In the genomic region with DNA sequence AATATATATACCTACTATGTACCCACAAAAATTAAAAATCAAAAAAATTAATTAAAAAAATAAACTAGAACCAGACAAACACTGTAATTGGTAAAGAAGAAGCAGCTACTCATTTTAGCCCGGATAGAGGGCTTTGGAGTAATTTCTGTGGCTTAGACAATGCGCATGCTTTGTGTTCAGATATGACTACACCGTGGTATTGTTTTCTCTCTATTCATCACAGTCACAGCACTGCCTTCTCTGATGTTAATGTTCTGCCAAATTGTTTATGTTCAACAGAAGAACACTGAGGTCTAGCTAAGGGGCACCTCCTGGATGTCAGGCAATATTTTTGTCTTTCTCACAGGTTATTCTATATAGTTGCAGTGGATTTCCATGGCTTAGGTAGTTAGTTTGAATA, we compare ENCODE assay signal across 18 cellular contexts.
DNase-seq lines count a peak whose midpoint lies in the region; ATAC-seq and TF ChIP-seq lines count a peak whose summit lies in the region.
"Had no signal": no experiment of that assay in that cellular context is flagged by ENCODE, and none has a peak within 500 bp of the region (broad histone marks: within the 10 kb centered on the region; RNA-seq: fewer than 3 reads in every experiment).

No MANE protein-coding gene starts in this region.

- DNase-seq in NCI-H524 treated with DMSO at 0.1 percent for 48 hours (lab: John Stamatoyannopoulos, UW) (no peak), hippocampal formation (lab: John Stamatoyannopoulos, UW) (no peak), NCI-H774 (lab: John Stamatoyannopoulos, UW) (no peak)
- DNase-seq: activated T-cell treated with anti-CD3 and anti-CD28 coated beads, Interleukin-2, amount 50 U/mL, for 48 hours; cortex of kidney; heart left ventricle; NCI-H1694 treated with DMSO at 0.1 percent for 48 hours; NCI-H82; retina; RPMI8226; stimulated activated CD4-positive, alpha-beta T cell treated with anti-CD3 and anti-CD28 coated beads, Interleukin-1b, Interleukin-23, amount 100 ng/mL, for 48 hours; T-helper 17 cell; uterus had no signal

- peak; percentile 68 for ATAC-seq in GM18502 (IDR thresholded peaks at IDR 0.05; ENCODE audit: poor library complexity, unreplicated experiment)
- peak; percentile 82 for ATAC-seq in GM19438 (IDR thresholded peaks at IDR 0.05; ENCODE audit: low read depth, unreplicated experiment)
- peak; percentile 84 for ATAC-seq in HG02678 (IDR thresholded peaks at IDR 0.05; ENCODE audit: unreplicated experiment)
- peak; percentile 90 for ATAC-seq in HG03175 (IDR thresholded peaks at IDR 0.05; ENCODE audit: unreplicated experiment)
- no peak for ATAC-seq in SK-N-SH treated with all-trans-retinoic acid at 6 μM for 48 hours
- ATAC-seq: heart left ventricle, T-helper 17 cell had no signal

TF ChIP-seq in SK-N-SH treated with all-trans-retinoic acid at 6 μM for 48 hours, 23 proteins besides CTCF, POLR2A, EP300 and RAD21:
- no peak for TF ChIP-seq ZC3H10 (CRISPR knock-in tag; IDR thresholded peaks at IDR 0.05)
- no peak for TF ChIP-seq ESRRG (CRISPR knock-in tag; IDR thresholded peaks at IDR 0.05)
- no peak for TF ChIP-seq ZFP30 (CRISPR knock-in tag; IDR thresholded peaks at IDR 0.05)
- TF ChIP-seq ZNF8 (CRISPR knock-in tag; IDR thresholded peaks at IDR 0.05) = no peak
- TF ChIP-seq, protein P1, sequence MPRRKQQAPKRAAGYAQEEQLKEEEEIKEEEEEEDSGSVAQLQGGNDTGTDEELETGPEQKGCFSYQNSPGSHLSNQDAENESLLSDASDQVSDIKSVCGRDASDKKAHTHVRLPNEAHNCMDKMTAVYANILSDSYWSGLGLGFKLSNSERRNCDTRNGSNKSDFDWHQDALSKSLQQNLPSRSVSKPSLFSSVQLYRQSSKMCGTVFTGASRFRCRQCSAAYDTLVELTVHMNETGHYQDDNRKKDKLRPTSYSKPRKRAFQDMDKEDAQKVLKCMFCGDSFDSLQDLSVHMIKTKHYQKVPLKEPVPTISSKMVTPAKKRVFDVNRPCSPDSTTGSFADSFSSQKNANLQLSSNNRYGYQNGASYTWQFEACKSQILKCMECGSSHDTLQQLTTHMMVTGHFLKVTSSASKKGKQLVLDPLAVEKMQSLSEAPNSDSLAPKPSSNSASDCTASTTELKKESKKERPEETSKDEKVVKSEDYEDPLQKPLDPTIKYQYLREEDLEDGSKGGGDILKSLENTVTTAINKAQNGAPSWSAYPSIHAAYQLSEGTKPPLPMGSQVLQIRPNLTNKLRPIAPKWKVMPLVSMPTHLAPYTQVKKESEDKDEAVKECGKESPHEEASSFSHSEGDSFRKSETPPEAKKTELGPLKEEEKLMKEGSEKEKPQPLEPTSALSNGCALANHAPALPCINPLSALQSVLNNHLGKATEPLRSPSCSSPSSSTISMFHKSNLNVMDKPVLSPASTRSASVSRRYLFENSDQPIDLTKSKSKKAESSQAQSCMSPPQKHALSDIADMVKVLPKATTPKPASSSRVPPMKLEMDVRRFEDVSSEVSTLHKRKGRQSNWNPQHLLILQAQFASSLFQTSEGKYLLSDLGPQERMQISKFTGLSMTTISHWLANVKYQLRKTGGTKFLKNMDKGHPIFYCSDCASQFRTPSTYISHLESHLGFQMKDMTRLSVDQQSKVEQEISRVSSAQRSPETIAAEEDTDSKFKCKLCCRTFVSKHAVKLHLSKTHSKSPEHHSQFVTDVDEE (CRISPR knock-in tag; IDR thresholded peaks at IDR 0.05) = no peak
- TF ChIP-seq RARB (CRISPR knock-in tag; IDR thresholded peaks at IDR 0.05) = no peak
- no peak for TF ChIP-seq ARNTL (CRISPR knock-in tag; IDR thresholded peaks at IDR 0.05; ENCODE audit: borderline replicate concordance, low read depth)
- TF ChIP-seq, protein P2, sequence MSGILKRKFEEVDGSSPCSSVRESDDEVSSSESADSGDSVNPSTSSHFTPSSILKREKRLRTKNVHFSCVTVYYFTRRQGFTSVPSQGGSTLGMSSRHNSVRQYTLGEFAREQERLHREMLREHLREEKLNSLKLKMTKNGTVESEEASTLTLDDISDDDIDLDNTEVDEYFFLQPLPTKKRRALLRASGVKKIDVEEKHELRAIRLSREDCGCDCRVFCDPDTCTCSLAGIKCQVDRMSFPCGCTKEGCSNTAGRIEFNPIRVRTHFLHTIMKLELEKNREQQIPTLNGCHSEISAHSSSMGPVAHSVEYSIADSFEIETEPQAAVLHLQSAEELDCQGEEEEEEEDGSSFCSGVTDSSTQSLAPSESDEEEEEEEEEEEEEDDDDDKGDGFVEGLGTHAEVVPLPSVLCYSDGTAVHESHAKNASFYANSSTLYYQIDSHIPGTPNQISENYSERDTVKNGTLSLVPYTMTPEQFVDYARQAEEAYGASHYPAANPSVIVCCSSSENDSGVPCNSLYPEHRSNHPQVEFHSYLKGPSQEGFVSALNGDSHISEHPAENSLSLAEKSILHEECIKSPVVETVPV (CRISPR knock-in tag; IDR thresholded peaks at IDR 0.05) = no peak
- TF ChIP-seq, protein P3, sequence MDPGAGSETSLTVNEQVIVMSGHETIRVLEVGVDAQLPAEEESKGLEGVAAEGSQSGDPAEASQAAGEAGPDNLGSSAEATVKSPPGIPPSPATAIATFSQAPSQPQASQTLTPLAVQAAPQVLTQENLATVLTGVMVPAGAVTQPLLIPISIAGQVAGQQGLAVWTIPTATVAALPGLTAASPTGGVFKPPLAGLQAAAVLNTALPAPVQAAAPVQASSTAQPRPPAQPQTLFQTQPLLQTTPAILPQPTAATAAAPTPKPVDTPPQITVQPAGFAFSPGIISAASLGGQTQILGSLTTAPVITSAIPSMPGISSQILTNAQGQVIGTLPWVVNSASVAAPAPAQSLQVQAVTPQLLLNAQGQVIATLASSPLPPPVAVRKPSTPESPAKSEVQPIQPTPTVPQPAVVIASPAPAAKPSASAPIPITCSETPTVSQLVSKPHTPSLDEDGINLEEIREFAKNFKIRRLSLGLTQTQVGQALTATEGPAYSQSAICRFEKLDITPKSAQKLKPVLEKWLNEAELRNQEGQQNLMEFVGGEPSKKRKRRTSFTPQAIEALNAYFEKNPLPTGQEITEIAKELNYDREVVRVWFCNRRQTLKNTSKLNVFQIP (CRISPR knock-in tag; IDR thresholded peaks at IDR 0.05; ENCODE audit: borderline replicate concordance, low read depth) = no peak
- no peak for TF ChIP-seq PPARA (CRISPR knock-in tag; IDR thresholded peaks at IDR 0.05; ENCODE audit: borderline replicate concordance)
- TF ChIP-seq ZNF70 (CRISPR knock-in tag; IDR thresholded peaks at IDR 0.05) = no peak
- TF ChIP-seq ZFP3 (CRISPR knock-in tag; IDR thresholded peaks at IDR 0.05) = no peak
- no peak for TF ChIP-seq ISL1 (CRISPR knock-in tag; IDR thresholded peaks at IDR 0.05)
- no peak for TF ChIP-seq GLIS3 (CRISPR knock-in tag; IDR thresholded peaks at IDR 0.05)
- no peak for TF ChIP-seq TCF4 (CRISPR knock-in tag; IDR thresholded peaks at IDR 0.05; ENCODE audit: borderline replicate concordance)
- TF ChIP-seq CSDC2 (CRISPR knock-in tag; IDR thresholded peaks at IDR 0.05) = no peak
